21 cellular contexts compared by ENCODE assay signal in the genomic region with DNA sequence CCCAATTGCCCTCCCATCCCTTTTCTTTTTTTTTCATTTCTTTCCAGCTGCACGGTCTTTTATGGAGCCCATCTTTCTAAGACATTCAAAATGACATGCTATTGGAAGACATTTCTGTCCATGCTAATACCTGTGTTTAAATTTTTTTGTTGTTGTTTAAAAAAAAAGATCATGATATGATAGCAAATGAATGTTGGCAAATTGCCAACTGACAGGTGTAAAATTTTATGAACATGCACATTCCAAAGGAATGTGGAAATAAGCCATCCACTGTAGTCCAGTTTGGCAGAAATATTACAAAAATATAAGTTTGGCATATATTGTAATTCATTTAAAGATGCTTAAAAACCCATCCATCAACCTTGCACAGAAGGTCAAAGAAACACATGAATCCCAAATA.
"Had no signal": no experiment of that assay in that cellular context is flagged by ENCODE, and none has a peak within 500 bp of the region (broad histone marks: within the 10 kb centered on the region; RNA-seq: fewer than 3 reads in every experiment).

No MANE protein-coding gene starts in this region.

- H3K4me1 Mint-ChIP-seq: endodermal cell, natural killer cell had no signal

- H3K9me3 Mint-ChIP-seq: endodermal cell had no signal

- H3K27ac ChIP-seq: colonic mucosa, psoas muscle, skin epidermis, stomach, thoracic aorta, transverse colon had no signal

- FAIRE-seq: frontal cortex, urothelium cell line had no signal

- DNase-seq: colonic mucosa; dermis blood vessel endothelial cell; endodermal cell; islet precursor cell; mammary epithelial cell; natural killer cell; occipital lobe; psoas muscle; retina; stimulated activated CD4-positive, alpha-beta T cell treated with anti-CD3 and anti-CD28 coated beads, Interleukin-2, amount 100 ng/mL, for 24 hours; stimulated activated CD4-positive, alpha-beta T cell treated with anti-CD3 and anti-CD28 coated beads, Interleukin-4, amount 100 ng/mL, for 4 hours; stimulated activated naive CD4-positive, alpha-beta T cell; stomach; substantia nigra; transverse colon had no signal

- H3K4me3 Mint-ChIP-seq: endodermal cell, natural killer cell had no signal

- H3K27ac Mint-ChIP-seq: endodermal cell, natural killer cell had no signal

- H3K36me3 ChIP-seq: colonic mucosa, stomach, thoracic aorta, transverse colon had no signal

- H3K4me1 ChIP-seq: colonic mucosa, psoas muscle, stomach had no signal

- H3K4me3 ChIP-seq: colonic mucosa, psoas muscle, skin epidermis, stomach, thoracic aorta, transverse colon had no signal

- H3K9me3 ChIP-seq: colonic mucosa, psoas muscle, stomach, thoracic aorta, transverse colon had no signal

- H3K27me3 ChIP-seq: colonic mucosa, stomach, transverse colon had no signal

- H3K36me3 Mint-ChIP-seq: natural killer cell had no signal

- ATAC-seq: left lobe of liver, natural killer cell, psoas muscle, sciatic nerve had no signal
